ENCODE assay signal across 7 cellular contexts in the genomic region with DNA sequence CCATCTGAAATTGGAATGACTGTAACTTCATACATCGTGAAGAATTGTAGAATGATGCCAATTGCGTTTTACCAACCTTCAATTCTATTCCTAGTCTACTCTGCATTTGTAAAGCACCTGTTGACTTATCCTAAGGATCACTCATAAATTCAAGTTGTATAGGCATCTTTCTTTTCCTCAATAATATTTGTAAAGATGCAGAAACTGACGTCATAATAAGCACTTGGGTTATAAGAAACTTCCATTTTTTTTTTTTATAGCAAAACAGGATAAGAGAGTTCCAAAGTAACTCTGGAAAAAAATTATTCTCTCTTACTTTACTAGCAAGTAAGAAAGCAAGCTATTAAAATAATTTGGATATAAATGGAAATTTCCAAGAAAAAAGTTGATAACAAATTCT.
"Had no signal": no experiment of that assay in that cellular context is flagged by ENCODE, and none has a peak within 500 bp of the region (broad histone marks: within the 10 kb centered on the region; RNA-seq: fewer than 3 reads in every experiment).

No MANE protein-coding gene starts in this region.

- DNase-seq: GDM1, GF-D8 had no signal

- FAIRE-seq: G401.6, GM12891, GM12892, GM18507, GM19239 had no signal
